1 cellular context compared by ENCODE assay signal in the genomic region with DNA sequence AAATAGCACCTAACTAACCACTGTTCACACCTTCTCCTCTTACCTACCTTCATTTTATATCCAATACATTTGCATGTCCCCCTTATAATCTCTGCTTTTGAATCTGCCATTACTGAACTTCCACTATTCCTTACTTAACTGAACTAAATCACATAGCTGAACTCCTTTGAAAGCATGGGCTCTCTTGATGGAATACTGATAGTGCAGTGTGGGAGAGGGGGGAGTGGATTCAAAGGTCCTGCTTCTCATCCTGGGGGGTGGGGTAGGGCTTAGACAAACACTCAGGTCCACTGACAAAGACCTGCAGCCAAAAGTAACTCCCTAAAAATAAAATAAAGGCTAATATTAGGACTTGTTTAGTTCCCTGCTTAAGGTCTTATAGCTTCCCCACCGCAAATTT.
TF ChIP-seq lines count a peak whose summit lies in the region.

No MANE protein-coding gene starts in this region.

TF ChIP-seq in HepG2, 621 proteins besides CTCF, POLR2A, EP300 and RAD21:
- TF ChIP-seq ZNF143 (CRISPR knock-in tag; IDR thresholded peaks at IDR 0.05) (0 out of 2 replicates have a peak, but pooled peaks have one; percentile 17), RARG (CRISPR knock-in tag; IDR thresholded peaks at IDR 0.05; ENCODE audit: low read depth) (no peak), YY1 (IDR thresholded peaks at IDR 0.05; ENCODE audit: insufficient read depth, insufficient replicate concordance, low read depth, low read length) (no peak), LCORL (IDR thresholded peaks at IDR 0.05) (no peak), LCORL (CRISPR knock-in tag; IDR thresholded peaks at IDR 0.05) (0 out of 2 replicates have a peak, but pooled peaks have one; percentile 32), NONO (IDR thresholded peaks at IDR 0.05) (no peak), NONO (CRISPR knock-in tag; conservative IDR thresholded peaks at IDR 0.05) (0 out of 2 replicates have a peak, but pooled peaks have one; percentile 43), RXRB (CRISPR knock-in tag; IDR thresholded peaks at IDR 0.05; ENCODE audit: borderline replicate concordance) (no peak), PHF20 (CRISPR knock-in tag; IDR thresholded peaks at IDR 0.05) (no peak), CC2D1A (CRISPR knock-in tag; IDR thresholded peaks at IDR 0.05) (no peak), TARDBP (CRISPR knock-in tag; IDR thresholded peaks at IDR 0.05) (0 out of 2 replicates have a peak, but pooled peaks have one; percentile 37), SAP130 (CRISPR knock-in tag; IDR thresholded peaks at IDR 0.05; ENCODE audit: low read depth) (peak; percentile 15; the same call in 1 of the 2 replicates), CENPX (CRISPR knock-in tag; IDR thresholded peaks at IDR 0.05) (no peak), HNF4A (CRISPR knock-in tag; IDR thresholded peaks at IDR 0.05) (peak; percentile 70), ZSCAN30 (CRISPR knock-in tag; IDR thresholded peaks at IDR 0.05) (no peak), NCOR1 (IDR thresholded peaks at IDR 0.05; ENCODE audit: borderline replicate concordance, low read length) (0 out of 2 replicates have a peak, but pooled peaks have one; percentile 33), ZNF501 (CRISPR knock-in tag; IDR thresholded peaks at IDR 0.05) (no peak), ZNF788 (CRISPR knock-in tag; IDR thresholded peaks at IDR 0.05; ENCODE audit: borderline replicate concordance) (no peak), ASH2L (IDR thresholded peaks at IDR 0.05; ENCODE audit: insufficient read length, low read depth, low read length) (peak; percentile 45), ZNF292 (CRISPR knock-in tag; IDR thresholded peaks at IDR 0.05; ENCODE audit: borderline replicate concordance, low read depth) (0 out of 2 replicates have a peak, but pooled peaks have one; percentile 45), KMT2A (CRISPR knock-in tag; IDR thresholded peaks at IDR 0.05) (no peak), ZFAT (CRISPR knock-in tag; conservative IDR thresholded peaks at IDR 0.05) (peak; percentile 96), ZNF773 (CRISPR knock-in tag; IDR thresholded peaks at IDR 0.05; ENCODE audit: borderline replicate concordance) (no peak), DR1 (CRISPR knock-in tag; IDR thresholded peaks at IDR 0.05) (no peak), REL (CRISPR knock-in tag; conservative IDR thresholded peaks at IDR 0.05) (0 out of 2 replicates have a peak, but pooled peaks have one; percentile 27), ZMYM4 (CRISPR knock-in tag; IDR thresholded peaks at IDR 0.05) (0 out of 2 replicates have a peak, but pooled peaks have one; percentile 28), ISL2 (CRISPR knock-in tag; IDR thresholded peaks at IDR 0.05) (0 out of 2 replicates have a peak, but pooled peaks have one; percentile 19), SKI (IDR thresholded peaks at IDR 0.05; ENCODE audit: partially characterized antibody) (no peak), GFI1 (CRISPR knock-in tag; IDR thresholded peaks at IDR 0.05; ENCODE audit: borderline replicate concordance) (peak; percentile 89), ZNF329 (CRISPR knock-in tag; IDR thresholded peaks at IDR 0.05; ENCODE audit: low read depth) (no peak), HNF4G (IDR thresholded peaks at IDR 0.05; ENCODE audit: borderline replicate concordance, low read depth, low read length) (peak; percentile 88), HNF4G (CRISPR knock-in tag; IDR thresholded peaks at IDR 0.05; ENCODE audit: borderline replicate concordance, low read depth) (no peak)
- TF ChIP-seq, protein P1, sequence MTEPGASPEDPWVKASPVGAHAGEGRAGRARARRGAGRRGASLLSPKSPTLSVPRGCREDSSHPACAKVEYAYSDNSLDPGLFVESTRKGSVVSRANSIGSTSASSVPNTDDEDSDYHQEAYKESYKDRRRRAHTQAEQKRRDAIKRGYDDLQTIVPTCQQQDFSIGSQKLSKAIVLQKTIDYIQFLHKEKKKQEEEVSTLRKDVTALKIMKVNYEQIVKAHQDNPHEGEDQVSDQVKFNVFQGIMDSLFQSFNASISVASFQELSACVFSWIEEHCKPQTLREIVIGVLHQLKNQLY (CRISPR knock-in tag; IDR thresholded peaks at IDR 0.05), result no peak
- TF ChIP-seq, protein P2, sequence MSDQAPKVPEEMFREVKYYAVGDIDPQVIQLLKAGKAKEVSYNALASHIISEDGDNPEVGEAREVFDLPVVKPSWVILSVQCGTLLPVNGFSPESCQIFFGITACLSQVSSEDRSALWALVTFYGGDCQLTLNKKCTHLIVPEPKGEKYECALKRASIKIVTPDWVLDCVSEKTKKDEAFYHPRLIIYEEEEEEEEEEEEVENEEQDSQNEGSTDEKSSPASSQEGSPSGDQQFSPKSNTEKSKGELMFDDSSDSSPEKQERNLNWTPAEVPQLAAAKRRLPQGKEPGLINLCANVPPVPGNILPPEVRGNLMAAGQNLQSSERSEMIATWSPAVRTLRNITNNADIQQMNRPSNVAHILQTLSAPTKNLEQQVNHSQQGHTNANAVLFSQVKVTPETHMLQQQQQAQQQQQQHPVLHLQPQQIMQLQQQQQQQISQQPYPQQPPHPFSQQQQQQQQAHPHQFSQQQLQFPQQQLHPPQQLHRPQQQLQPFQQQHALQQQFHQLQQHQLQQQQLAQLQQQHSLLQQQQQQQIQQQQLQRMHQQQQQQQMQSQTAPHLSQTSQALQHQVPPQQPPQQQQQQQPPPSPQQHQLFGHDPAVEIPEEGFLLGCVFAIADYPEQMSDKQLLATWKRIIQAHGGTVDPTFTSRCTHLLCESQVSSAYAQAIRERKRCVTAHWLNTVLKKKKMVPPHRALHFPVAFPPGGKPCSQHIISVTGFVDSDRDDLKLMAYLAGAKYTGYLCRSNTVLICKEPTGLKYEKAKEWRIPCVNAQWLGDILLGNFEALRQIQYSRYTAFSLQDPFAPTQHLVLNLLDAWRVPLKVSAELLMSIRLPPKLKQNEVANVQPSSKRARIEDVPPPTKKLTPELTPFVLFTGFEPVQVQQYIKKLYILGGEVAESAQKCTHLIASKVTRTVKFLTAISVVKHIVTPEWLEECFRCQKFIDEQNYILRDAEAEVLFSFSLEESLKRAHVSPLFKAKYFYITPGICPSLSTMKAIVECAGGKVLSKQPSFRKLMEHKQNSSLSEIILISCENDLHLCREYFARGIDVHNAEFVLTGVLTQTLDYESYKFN (CRISPR knock-in tag; conservative IDR thresholded peaks at IDR 0.05), result peak; percentile 69
- TF ChIP-seq, protein P3, sequence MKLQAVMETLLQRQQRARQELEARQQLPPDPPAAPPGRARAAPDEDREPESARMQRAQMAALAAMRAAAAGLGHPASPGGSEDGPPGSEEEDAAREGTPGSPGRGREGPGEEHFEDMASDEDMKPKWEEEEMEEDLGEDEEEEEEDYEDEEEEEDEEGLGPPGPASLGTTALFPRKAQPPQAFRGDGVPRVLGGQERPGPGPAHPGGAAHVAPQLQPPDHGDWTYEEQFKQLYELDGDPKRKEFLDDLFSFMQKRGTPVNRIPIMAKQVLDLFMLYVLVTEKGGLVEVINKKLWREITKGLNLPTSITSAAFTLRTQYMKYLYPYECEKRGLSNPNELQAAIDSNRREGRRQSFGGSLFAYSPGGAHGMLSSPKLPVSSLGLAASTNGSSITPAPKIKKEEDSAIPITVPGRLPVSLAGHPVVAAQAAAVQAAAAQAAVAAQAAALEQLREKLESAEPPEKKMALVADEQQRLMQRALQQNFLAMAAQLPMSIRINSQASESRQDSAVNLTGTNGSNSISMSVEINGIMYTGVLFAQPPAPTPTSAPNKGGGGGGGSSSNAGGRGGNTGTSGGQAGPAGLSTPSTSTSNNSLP (IDR thresholded peaks at IDR 0.05; ENCODE audit: low read depth, low read length), result peak; percentile 41; the same call in 1 of the 2 replicates
- TF ChIP-seq, protein P4, sequence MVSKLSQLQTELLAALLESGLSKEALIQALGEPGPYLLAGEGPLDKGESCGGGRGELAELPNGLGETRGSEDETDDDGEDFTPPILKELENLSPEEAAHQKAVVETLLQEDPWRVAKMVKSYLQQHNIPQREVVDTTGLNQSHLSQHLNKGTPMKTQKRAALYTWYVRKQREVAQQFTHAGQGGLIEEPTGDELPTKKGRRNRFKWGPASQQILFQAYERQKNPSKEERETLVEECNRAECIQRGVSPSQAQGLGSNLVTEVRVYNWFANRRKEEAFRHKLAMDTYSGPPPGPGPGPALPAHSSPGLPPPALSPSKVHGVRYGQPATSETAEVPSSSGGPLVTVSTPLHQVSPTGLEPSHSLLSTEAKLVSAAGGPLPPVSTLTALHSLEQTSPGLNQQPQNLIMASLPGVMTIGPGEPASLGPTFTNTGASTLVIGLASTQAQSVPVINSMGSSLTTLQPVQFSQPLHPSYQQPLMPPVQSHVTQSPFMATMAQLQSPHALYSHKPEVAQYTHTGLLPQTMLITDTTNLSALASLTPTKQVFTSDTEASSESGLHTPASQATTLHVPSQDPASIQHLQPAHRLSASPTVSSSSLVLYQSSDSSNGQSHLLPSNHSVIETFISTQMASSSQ (IDR thresholded peaks at IDR 0.05; ENCODE audit: low read depth), result no peak
- TF ChIP-seq, protein P4 (CRISPR knock-in tag; IDR thresholded peaks at IDR 0.05; ENCODE audit: borderline replicate concordance), result no peak
- TF ChIP-seq, protein P5, sequence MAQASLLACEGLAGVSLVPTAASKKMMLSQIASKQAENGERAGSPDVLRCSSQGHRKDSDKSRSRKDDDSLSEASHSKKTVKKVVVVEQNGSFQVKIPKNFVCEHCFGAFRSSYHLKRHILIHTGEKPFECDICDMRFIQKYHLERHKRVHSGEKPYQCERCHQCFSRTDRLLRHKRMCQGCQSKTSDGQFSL (CRISPR knock-in tag; IDR thresholded peaks at IDR 0.05), result peak; percentile 55; the same call in 1 of the 2 replicates
- TF ChIP-seq, protein P6, sequence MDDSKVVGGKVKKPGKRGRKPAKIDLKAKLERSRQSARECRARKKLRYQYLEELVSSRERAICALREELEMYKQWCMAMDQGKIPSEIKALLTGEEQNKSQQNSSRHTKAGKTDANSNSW (CRISPR knock-in tag; IDR thresholded peaks at IDR 0.05; ENCODE audit: borderline replicate concordance), result no peak
- TF ChIP-seq, protein P7, sequence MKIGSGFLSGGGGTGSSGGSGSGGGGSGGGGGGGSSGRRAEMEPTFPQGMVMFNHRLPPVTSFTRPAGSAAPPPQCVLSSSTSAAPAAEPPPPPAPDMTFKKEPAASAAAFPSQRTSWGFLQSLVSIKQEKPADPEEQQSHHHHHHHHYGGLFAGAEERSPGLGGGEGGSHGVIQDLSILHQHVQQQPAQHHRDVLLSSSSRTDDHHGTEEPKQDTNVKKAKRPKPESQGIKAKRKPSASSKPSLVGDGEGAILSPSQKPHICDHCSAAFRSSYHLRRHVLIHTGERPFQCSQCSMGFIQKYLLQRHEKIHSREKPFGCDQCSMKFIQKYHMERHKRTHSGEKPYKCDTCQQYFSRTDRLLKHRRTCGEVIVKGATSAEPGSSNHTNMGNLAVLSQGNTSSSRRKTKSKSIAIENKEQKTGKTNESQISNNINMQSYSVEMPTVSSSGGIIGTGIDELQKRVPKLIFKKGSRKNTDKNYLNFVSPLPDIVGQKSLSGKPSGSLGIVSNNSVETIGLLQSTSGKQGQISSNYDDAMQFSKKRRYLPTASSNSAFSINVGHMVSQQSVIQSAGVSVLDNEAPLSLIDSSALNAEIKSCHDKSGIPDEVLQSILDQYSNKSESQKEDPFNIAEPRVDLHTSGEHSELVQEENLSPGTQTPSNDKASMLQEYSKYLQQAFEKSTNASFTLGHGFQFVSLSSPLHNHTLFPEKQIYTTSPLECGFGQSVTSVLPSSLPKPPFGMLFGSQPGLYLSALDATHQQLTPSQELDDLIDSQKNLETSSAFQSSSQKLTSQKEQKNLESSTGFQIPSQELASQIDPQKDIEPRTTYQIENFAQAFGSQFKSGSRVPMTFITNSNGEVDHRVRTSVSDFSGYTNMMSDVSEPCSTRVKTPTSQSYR (CRISPR knock-in tag; IDR thresholded peaks at IDR 0.05; ENCODE audit: borderline replicate concordance), result peak; percentile 74
- TF ChIP-seq, protein P8, sequence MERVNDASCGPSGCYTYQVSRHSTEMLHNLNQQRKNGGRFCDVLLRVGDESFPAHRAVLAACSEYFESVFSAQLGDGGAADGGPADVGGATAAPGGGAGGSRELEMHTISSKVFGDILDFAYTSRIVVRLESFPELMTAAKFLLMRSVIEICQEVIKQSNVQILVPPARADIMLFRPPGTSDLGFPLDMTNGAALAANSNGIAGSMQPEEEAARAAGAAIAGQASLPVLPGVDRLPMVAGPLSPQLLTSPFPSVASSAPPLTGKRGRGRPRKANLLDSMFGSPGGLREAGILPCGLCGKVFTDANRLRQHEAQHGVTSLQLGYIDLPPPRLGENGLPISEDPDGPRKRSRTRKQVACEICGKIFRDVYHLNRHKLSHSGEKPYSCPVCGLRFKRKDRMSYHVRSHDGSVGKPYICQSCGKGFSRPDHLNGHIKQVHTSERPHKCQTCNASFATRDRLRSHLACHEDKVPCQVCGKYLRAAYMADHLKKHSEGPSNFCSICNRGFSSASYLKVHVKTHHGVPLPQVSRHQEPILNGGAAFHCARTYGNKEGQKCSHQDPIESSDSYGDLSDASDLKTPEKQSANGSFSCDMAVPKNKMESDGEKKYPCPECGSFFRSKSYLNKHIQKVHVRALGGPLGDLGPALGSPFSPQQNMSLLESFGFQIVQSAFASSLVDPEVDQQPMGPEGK (CRISPR knock-in tag; IDR thresholded peaks at IDR 0.05), result peak; percentile 87
